ENCODE assay signal across 21 cellular contexts in genomic region chr1:65056234-65056633, GRCh38.
A peak's percentile ranks its signal among the peaks of the same experiment; 100 is the strongest.
DNase-seq lines count a peak whose midpoint lies in the region; ATAC-seq and TF ChIP-seq lines count a peak whose summit lies in the region.
"Had no signal": no experiment of that assay in that cellular context is flagged by ENCODE, and none has a peak within 500 bp of the region (broad histone marks: within the 10 kb centered on the region; RNA-seq: fewer than 3 reads in every experiment).

No MANE protein-coding gene starts in this region.

- peaks cover 65% of the 10 kb centered on the region for H3K4me1 ChIP-seq in lower lobe of right lung
- H3K4me1 ChIP-seq in thymus (ENCODE audit: control insufficient read depth, insufficient read depth, low read length) = no peaks in the 10 kb centered on the region

- H3K9me3 ChIP-seq in lower lobe of right lung (no peaks in the 10 kb centered on the region), thymus (ENCODE audit: control insufficient read depth) (no peaks in the 10 kb centered on the region)

- no peak for TF ChIP-seq CTCF in lower lobe of right lung (IDR thresholded peaks at IDR 0.05)

- H3K36me3 ChIP-seq in lower lobe of right lung (peaks cover 41% of the 10 kb centered on the region), thymus (ENCODE audit: control insufficient read depth, insufficient read depth) (peaks cover 3% of the 10 kb centered on the region)

- peak overlapping the region in 1 of 6 donors; percentile 41 for H3K27ac Mint-ChIP-seq in immature natural killer cell
- H3K27ac Mint-ChIP-seq: activated CD8-positive, alpha-beta T cell treated with anti-CD3 and anti-CD28 coated beads, Interleukin-2, amount 10 ng/mL, durations not matched to agents 7 days and 5 days had no signal

- H3K27ac ChIP-seq in lower lobe of right lung = peak overlapping the region; percentile 58
- peak overlapping the region; percentile 18 for H3K27ac ChIP-seq in thymus (ENCODE audit: low read depth)
- H3K27ac ChIP-seq: 22Rv1, C4-2B, cardiac muscle cell, WERI-Rb-1 had no signal

- H3K27me3 Mint-ChIP-seq in immature natural killer cell (ENCODE audit: low read depth in 3 of 3) = peaks cover 0 to 3% (median 0%) of the 10 kb centered on the region in 3 donors
- H3K27me3 Mint-ChIP-seq: IgD-negative memory B cell, T-cell had no signal

- no peaks in the 10 kb centered on the region for H3K9me3 Mint-ChIP-seq in immature natural killer cell
- H3K9me3 Mint-ChIP-seq: IgD-negative memory B cell, T-cell had no signal

- H3K4me3 ChIP-seq in lower lobe of right lung = no peak overlapping the region
- H3K4me3 ChIP-seq in thymus (ENCODE audit: low read length) = no peak overlapping the region
- H3K4me3 ChIP-seq: cardiac muscle cell had no signal

- H3K4me1 Mint-ChIP-seq in immature natural killer cell = peaks cover 13 to 24% of the 10 kb centered on the region in 2 donors

- 96% methylated on average over 1 of the region's 1 CpG for WGBS in thymus

- H3K4me3 Mint-ChIP-seq in immature natural killer cell = no peak overlapping the region
- H3K4me3 Mint-ChIP-seq: activated CD8-positive, alpha-beta T cell treated with anti-CD3 and anti-CD28 coated beads, Interleukin-2, amount 10 ng/mL, durations not matched to agents 7 days and 5 days; T-cell had no signal

- DNase-seq in SIG-M5 treated with dmso at 0.1 percent for 504 hours (lab: John Stamatoyannopoulos, UW; ENCODE audit: unreplicated experiment) (peak; percentile 70), SIG-M5 (lab: John Stamatoyannopoulos, UW) (no peak), OCI-M1 (lab: John Stamatoyannopoulos, UW) (peak; percentile 20), lower lobe of right lung (no peak), immature natural killer cell (no peak)
- no peak for DNase-seq in stimulated activated CD4-positive, alpha-beta T cell treated with anti-CD3 and anti-CD28 coated beads, Interleukin-4, amount 100 ng/mL, for 24 hours
- DNase-seq: activated CD8-positive, alpha-beta T cell treated with anti-CD3 and anti-CD28 coated beads, Interleukin-2, amount 10 ng/mL, durations not matched to agents 7 days and 5 days; DND-41; glutamatergic neuron; H7; NCI-H1105; NCI-H774; T-cell; WERI-Rb-1 had no signal

- peak; percentile 64 to 85 for ATAC-seq in lower lobe of right lung
- no peak for ATAC-seq in HG02870 (IDR thresholded peaks at IDR 0.05; ENCODE audit: unreplicated experiment)
- ATAC-seq: activated CD8-positive, alpha-beta T cell treated with anti-CD3 and anti-CD28 coated beads, Interleukin-2, amount 10 ng/mL, durations not matched to agents 7 days and 5 days; esophagus mucosa; T-cell had no signal

- H3K27me3 ChIP-seq in lower lobe of right lung (ENCODE audit: low read depth) (no peaks in the 10 kb centered on the region), thymus (ENCODE audit: control insufficient read depth, insufficient read depth) (no peaks in the 10 kb centered on the region)
- H3K27me3 ChIP-seq: cardiac muscle cell had no signal

- H3K36me3 Mint-ChIP-seq in immature natural killer cell = peaks cover 6 to 32% (median 7%) of the 10 kb centered on the region in 3 donors

- intact Hi-C loops in lower lobe of right lung (cut with DNase I) = no loop called here

Comparison
In these comparisons a context has a peak if more than half of its experiments do, and no peak if none do; other contexts are left out.
1. DNase-seq: peak in SIG-M5 treated with dmso at 0.1 percent for 504 hours (single experiment) and OCI-M1 (single experiment); none in SIG-M5 (single experiment), lower lobe of right lung (single experiment), stimulated activated CD4-positive, alpha-beta T cell treated with anti-CD3 and anti-CD28 coated beads, Interleukin-4, amount 100 ng/mL, for 24 hours (single experiment) and immature natural killer cell (0 of 3).